ENCODE assay signal across 11 cellular contexts in the genomic region with DNA sequence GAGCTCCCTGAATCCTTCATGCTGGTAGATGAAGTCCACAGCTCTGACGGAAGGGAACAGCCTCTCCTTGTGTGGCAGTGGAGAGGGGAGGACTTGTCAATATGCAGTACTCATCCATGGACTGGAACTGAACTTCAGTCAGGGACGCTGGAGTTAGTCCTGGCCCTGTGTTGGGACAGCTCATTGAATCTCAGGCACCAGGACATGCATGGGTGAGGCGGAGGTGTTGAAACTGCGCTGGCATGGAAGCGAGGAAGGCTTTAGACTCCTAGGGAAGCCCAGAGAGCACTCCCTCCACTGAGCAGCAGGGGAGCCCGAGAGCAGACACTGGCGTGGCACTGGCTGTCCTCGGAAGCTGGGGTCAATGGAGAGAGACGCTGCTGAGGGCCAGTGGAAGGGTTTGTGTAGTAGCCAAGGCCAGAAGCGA.
DNase-seq lines count a peak whose midpoint lies in the region; ATAC-seq and TF ChIP-seq lines count a peak whose summit lies in the region.
"Had no signal": no experiment of that assay in that cellular context is flagged by ENCODE, and none has a peak within 500 bp of the region (broad histone marks: within the 10 kb centered on the region; RNA-seq: fewer than 3 reads in every experiment).

No MANE protein-coding gene starts in this region.

- H3K27ac Mint-ChIP-seq in osteocyte (ENCODE audit: unreplicated experiment) = no peak overlapping the region
- H3K27ac Mint-ChIP-seq: dendritic cell treated with granulocyte-macrophage colony-stimulating factor and Interleukin-4, amounts not matched to agents 40 ng/mL and 50 ng/mL, for 4 days had no signal

- H3K36me3 ChIP-seq in GM06990 (ENCODE audit: control insufficient read depth, insufficient read depth, low read length) = no peaks in the 10 kb centered on the region

- no peaks in the 10 kb centered on the region for H3K4me1 Mint-ChIP-seq in osteocyte (ENCODE audit: unreplicated experiment)

- no peaks in the 10 kb centered on the region for H3K27me3 ChIP-seq in GM06990 (replicated peaks; ENCODE audit: control insufficient read depth, insufficient read depth, low read length)

- peak; percentile 31 for ATAC-seq in esophagus mucosa
- ATAC-seq in GM18511 (IDR thresholded peaks at IDR 0.05; ENCODE audit: unreplicated experiment) = no peak
- no peak for ATAC-seq in GM19351 (IDR thresholded peaks at IDR 0.05; ENCODE audit: unreplicated experiment)

- H3K4me3 Mint-ChIP-seq in osteocyte (ENCODE audit: unreplicated experiment) = no peak overlapping the region
- H3K4me3 Mint-ChIP-seq: dendritic cell treated with granulocyte-macrophage colony-stimulating factor and Interleukin-4, amounts not matched to agents 40 ng/mL and 50 ng/mL, for 4 days; naive B cell had no signal

- TF ChIP-seq CTCF in GM06990 (IDR thresholded peaks at IDR 0.05; ENCODE audit: insufficient read depth, low read length, poor library complexity, severe bottlenecking) (peak; percentile 60), osteocyte (IDR thresholded peaks at IDR 0.05) (peak; percentile 46)

- peaks cover 3% of the 10 kb centered on the region for H3K9me3 Mint-ChIP-seq in osteocyte (ENCODE audit: unreplicated experiment)

- no peaks in the 10 kb centered on the region for H3K36me3 Mint-ChIP-seq in osteocyte (ENCODE audit: unreplicated experiment)

- DNase-seq in GM06990 (ENCODE audit: extremely low read depth, insufficient read length) = no peak
- peak; percentile 9 for DNase-seq in NAMALWA (ENCODE audit: low spot score)
- DNase-seq in osteocyte (ENCODE audit: extremely low spot score, unreplicated experiment) = no peak
- DNase-seq in NCI-H128 (lab: John Stamatoyannopoulos, UW; ENCODE audit: unreplicated experiment) = no peak
- DNase-seq in effector CD4-positive, alpha-beta T cell = no peak
- DNase-seq: naive B cell, NCI-H1092 had no signal

- peaks cover 8% of the 10 kb centered on the region for H3K27me3 Mint-ChIP-seq in osteocyte (ENCODE audit: unreplicated experiment)

- no peak overlapping the region for H3K4me3 ChIP-seq in GM06990 (replicated peaks; ENCODE audit: low read depth, low read length)
